2 cellular contexts compared by ENCODE assay signal in genomic region chr4:176755001-176755400, GRCh38.
TF ChIP-seq lines count a peak whose summit lies in the region.

No MANE protein-coding gene starts in this region.

TF ChIP-seq in IMR-90, 13 proteins besides CTCF, POLR2A, EP300 and RAD21 (continued from another document):
- no peak for TF ChIP-seq USF2 (IDR thresholded peaks at IDR 0.05; ENCODE audit: low read depth, low read length)

TF ChIP-seq in PFSK-1, 5 proteins besides CTCF, POLR2A, EP300 and RAD21:
- TF ChIP-seq REST (IDR thresholded peaks at IDR 0.05; ENCODE audit: insufficient read depth in 1 of 2, low read depth in 2 of 2, low read length in 2 of 2) (peak; percentile 67 to 83), SIN3A (IDR thresholded peaks at IDR 0.05; ENCODE audit: borderline replicate concordance, insufficient read depth, low read length) (no peak)
TF ChIP-seq in PFSK-1: peak in this region for 1.
